Comparison of ENCODE assay signal across 8 cellular contexts in genomic region chr2:24491626-24492282, GRCh38. TPM values are rescaled to one million over a fixed set of nuclear protein-coding genes. Genes with fewer than 3 reads are reported as not detected.
DNase-seq lines count a peak whose midpoint lies in the region; ATAC-seq and TF ChIP-seq lines count a peak whose summit lies in the region.

No MANE protein-coding gene starts in this region.

- H3K27me3 Mint-ChIP-seq in activated T-helper 17 cell treated with anti-CD3 and anti-CD28 coated beads, Interleukin-2, amount 50 U/mL, for 72 hours, result no peaks in the 10 kb centered on the region
- peaks cover 15% of the 10 kb centered on the region for H3K27me3 Mint-ChIP-seq in neural crest cell (ENCODE audit: low read depth)

- no peaks in the 10 kb centered on the region for H3K9me3 Mint-ChIP-seq in activated T-helper 17 cell treated with anti-CD3 and anti-CD28 coated beads, Interleukin-2, amount 50 U/mL, for 72 hours
- no peaks in the 10 kb centered on the region for H3K9me3 Mint-ChIP-seq in neural crest cell

- H3K27me3 ChIP-seq in stomach, result no peaks in the 10 kb centered on the region

- no peaks in the 10 kb centered on the region for H3K9me3 ChIP-seq in stomach

- H3K27ac Mint-ChIP-seq in activated T-helper 17 cell treated with anti-CD3 and anti-CD28 coated beads, Interleukin-2, amount 50 U/mL, for 72 hours, result peak overlapping the region; percentile 79
- H3K27ac Mint-ChIP-seq in neural crest cell (ENCODE audit: unreplicated experiment), result no peak overlapping the region

- 0 to 1% (median 0%) methylated on average over 19 to 79 of the region's 80 CpGs for WGBS in stomach, 5 donors

- ATAC-seq in GM18868 (IDR thresholded peaks at IDR 0.05; ENCODE audit: unreplicated experiment) (peak; percentile 39), HG03097 (IDR thresholded peaks at IDR 0.05; ENCODE audit: low FRiP score, unreplicated experiment) (peak; percentile 33)
- ATAC-seq in activated T-helper 17 cell treated with anti-CD3 and anti-CD28 coated beads, Interleukin-2, amount 50 U/mL, for 72 hours (replicated peaks), result peak; percentile 25

- intact Hi-C loops in stomach (cut with DNase I; ENCODE audit: low total_unique reads), result no loop called here

- H3K36me3 ChIP-seq in stomach, result no peaks in the 10 kb centered on the region

- H3K4me1 ChIP-seq in stomach, result peaks cover 19 to 53% (median 42%) of the 10 kb centered on the region in 4 donors

- peaks cover 17% of the 10 kb centered on the region for H3K36me3 Mint-ChIP-seq in activated T-helper 17 cell treated with anti-CD3 and anti-CD28 coated beads, Interleukin-2, amount 50 U/mL, for 72 hours (ENCODE audit: low read depth)
- H3K36me3 Mint-ChIP-seq in neural crest cell (ENCODE audit: low read depth), result no peaks in the 10 kb centered on the region

- DNase-seq in 8988T (peak; percentile 71), NOMO-1 treated with DMSO at 0.1 percent for 48 hours (lab: John Stamatoyannopoulos, UW; ENCODE audit: unreplicated experiment) (peak; percentile 14), fibroblast of the aortic adventitia (ENCODE audit: low read depth) (peak; percentile 4), neural crest cell (ENCODE audit: low read depth, low spot score) (peak; percentile 53), stomach (peak; percentile 39)

- peak overlapping the region; percentile 84 for H3K4me3 Mint-ChIP-seq in activated T-helper 17 cell treated with anti-CD3 and anti-CD28 coated beads, Interleukin-2, amount 50 U/mL, for 72 hours
- H3K4me3 Mint-ChIP-seq in neural crest cell, result peak overlapping the region; percentile 91

- H3K4me3 ChIP-seq in fibroblast of the aortic adventitia (ENCODE audit: low read depth, low read length) (peak overlapping the region; percentile 95), stomach (peak overlapping the region; percentile 86 to 94 (median 87))

- TF ChIP-seq CTCF in fibroblast of the aortic adventitia (IDR thresholded peaks at IDR 0.05; ENCODE audit: insufficient read depth, low read length) (no peak), neural crest cell (conservative IDR thresholded peaks at IDR 0.05) (no peak), stomach (IDR thresholded peaks at IDR 0.05) (no peak)

- H3K27ac ChIP-seq in stomach, result peak overlapping the region; percentile 82 to 100 (median 92)

- H3K4me1 Mint-ChIP-seq in activated T-helper 17 cell treated with anti-CD3 and anti-CD28 coated beads, Interleukin-2, amount 50 U/mL, for 72 hours, result peaks cover 39% of the 10 kb centered on the region
- peaks cover 34% of the 10 kb centered on the region for H3K4me1 Mint-ChIP-seq in neural crest cell

- TF ChIP-seq POLR2A in stomach (IDR thresholded peaks at IDR 0.05), result no peak

- no peak for TF ChIP-seq EP300 in stomach (IDR thresholded peaks at IDR 0.05)

RNA-seq across cellular contexts. Expression of gene NCOA1, which starts 0.7 kb away (rescaled TPM):
- total RNA-seq in activated T-helper 17 cell treated with anti-CD3 and anti-CD28 coated beads, Interleukin-2, amount 50 U/mL, for 72 hours, result 10 to 100 TPM; 27.5 to 29.7 TPM
- total RNA-seq in fibroblast of the aortic adventitia (ENCODE audit: low replicate concordance) (10.4 and 24.0 TPM in 2 replicates), neural crest cell (19.8 and 20.1 TPM in 2 replicates), stomach (100 to 1,000 TPM in 1 of 5 donors, 10 to 100 TPM in 4; 24.5 to 223 (median 59.1) TPM)
- 10 to 100 TPM in 1 of 3 donors, 1 to 10 TPM in 2; 7.3 to 10.7 (median 8.3) TPM for polyA plus RNA-seq in stomach

Comparison
In these comparisons a context has a peak if more than half of its experiments do, and no peak if none do; other contexts are left out.
1. Peak in every context shown above with its lines: DNase-seq, ATAC-seq, H3K4me3 ChIP-seq and H3K27ac ChIP-seq.
2. DNase-seq: peak in every context shown above with its lines; median percentile 71 in 8988T; 53 in neural crest cell; 39 in stomach; 14 in NOMO-1 treated with DMSO at 0.1 percent for 48 hours; 4 in fibroblast of the aortic adventitia.